ENCODE assay signal across 13 cellular contexts in genomic region chr2:120894936-120895335, GRCh38.
"Had no signal": no experiment of that assay in that cellular context is flagged by ENCODE, and none has a peak within 500 bp of the region (broad histone marks: within the 10 kb centered on the region; RNA-seq: fewer than 3 reads in every experiment).

No MANE protein-coding gene starts in this region.

- DNase-seq: activated B cell treated with CpG ODN at 0.5 μM for 24 hours; activated CD4-positive, alpha-beta T cell treated with anti-CD3 and anti-CD28 coated beads, Interleukin-2, amount 10 ng/mL, durations not matched to agents 24 days and 14 days; activated naive CD4-positive, alpha-beta T cell; activated naive CD8-positive, alpha-beta T cell treated with anti-CD3 and anti-CD28 coated beads, Interleukin-2, amount 50 U/mL, for 24 hours; dorsolateral prefrontal cortex; midbrain; stimulated activated CD4-positive, alpha-beta T cell treated with anti-CD3 and anti-CD28 coated beads, Interleukin-12 subunit alpha, Interleukin-12 subunit beta, amount 100 ng/mL, for 4 hours; stimulated activated CD4-positive, alpha-beta T cell treated with anti-CD3 and anti-CD28 coated beads, Interleukin-2, amount 100 ng/mL, for 48 hours; stimulated activated naive CD4-positive, alpha-beta T cell treated with Interleukin-2 at 50 U/mL for 16 hours; T-helper 17 cell had no signal

- H3K27me3 ChIP-seq: esophagus muscularis mucosa, suprapubic skin had no signal

- H3K4me1 ChIP-seq: prostate gland had no signal

- H3K4me3 ChIP-seq: dorsolateral prefrontal cortex, esophagus muscularis mucosa, prostate gland, suprapubic skin had no signal

- ATAC-seq: activated naive CD8-positive, alpha-beta T cell treated with anti-CD3 and anti-CD28 coated beads, Interleukin-2, amount 50 U/mL, for 24 hours; T-helper 17 cell had no signal

- H3K27ac ChIP-seq: prostate gland had no signal

- H3K9me3 ChIP-seq: esophagus muscularis mucosa, prostate gland, suprapubic skin had no signal

- H3K36me3 ChIP-seq: esophagus muscularis mucosa, prostate gland, suprapubic skin had no signal
